16 cellular contexts compared by ENCODE assay signal in the genomic region with DNA sequence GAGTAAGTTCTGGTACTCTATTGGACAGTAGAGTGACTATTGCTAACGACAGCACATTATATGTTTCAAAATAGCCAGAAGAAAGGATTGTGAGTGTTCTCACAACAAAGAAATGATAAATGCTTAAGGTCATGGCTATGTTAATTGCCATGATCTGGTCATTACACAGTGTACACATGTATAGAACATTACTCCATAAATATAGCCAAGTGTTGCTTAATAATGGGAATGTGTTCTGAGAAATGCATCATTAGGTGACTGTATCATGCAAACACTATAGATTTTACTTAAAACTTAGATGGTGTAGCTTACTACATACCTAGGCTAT. TPM values are rescaled to one million over a fixed set of nuclear protein-coding genes. Genes with fewer than 3 reads are reported as not detected.
DNase-seq lines count a peak whose midpoint lies in the region; ATAC-seq and TF ChIP-seq lines count a peak whose summit lies in the region.
"Had no signal": no experiment of that assay in that cellular context is flagged by ENCODE, and none has a peak within 500 bp of the region (broad histone marks: within the 10 kb centered on the region; RNA-seq: fewer than 3 reads in every experiment).

No MANE protein-coding gene starts in this region.

- POLR2A ChIA-PET in WTC11 (lab: Charles Lee): no interaction called here

- no peak for ATAC-seq in WTC11
- no peak for ATAC-seq in stimulated activated memory B cell treated with anti-CD40 and anti-IgM and Interleukin-4, amounts not matched to agents 10 μg/mL and 1 μg/mL and 100 μg/mL, for 72 hours
- ATAC-seq in GM19395 (IDR thresholded peaks at IDR 0.05; ENCODE audit: unreplicated experiment): no peak

- no peaks in the 10 kb centered on the region for H3K9me3 Mint-ChIP-seq in activated naive CD4-positive, alpha-beta T cell treated with anti-CD3 and anti-CD28 coated beads for 36 hours
- no peaks in the 10 kb centered on the region for H3K9me3 Mint-ChIP-seq in WTC11
- H3K9me3 Mint-ChIP-seq in stimulated activated memory B cell treated with anti-CD40 and anti-IgM and Interleukin-4, amounts not matched to agents 10 μg/mL and 1 μg/mL and 100 μg/mL, for 72 hours: no peaks in the 10 kb centered on the region

- TF ChIP-seq CTCF in WTC11 (IDR thresholded peaks at IDR 0.05): no peak
- no peak for TF ChIP-seq CTCF in hepatocyte (IDR thresholded peaks at IDR 0.05; ENCODE audit: poor library complexity)
- TF ChIP-seq CTCF in esophagus squamous epithelium (IDR thresholded peaks at IDR 0.05): no peak

- CTCF ChIA-PET in activated naive CD4-positive, alpha-beta T cell treated with anti-CD3 and anti-CD28 coated beads for 36 hours (lab: Charles Lee): no interaction called here
- CTCF ChIA-PET in WTC11 (lab: Charles Lee): no interaction called here

- peaks cover 76% of the 10 kb centered on the region for H3K4me1 Mint-ChIP-seq in activated naive CD4-positive, alpha-beta T cell treated with anti-CD3 and anti-CD28 coated beads for 36 hours (ENCODE audit: low read depth)
- peaks cover 72% of the 10 kb centered on the region for H3K4me1 Mint-ChIP-seq in WTC11
- H3K4me1 Mint-ChIP-seq in stimulated activated memory B cell treated with anti-CD40 and anti-IgM and Interleukin-4, amounts not matched to agents 10 μg/mL and 1 μg/mL and 100 μg/mL, for 72 hours: peaks cover 74% of the 10 kb centered on the region

- H3K36me3 Mint-ChIP-seq in activated naive CD4-positive, alpha-beta T cell treated with anti-CD3 and anti-CD28 coated beads for 36 hours (ENCODE audit: low read depth): peaks cover 1% of the 10 kb centered on the region
- peaks cover 2% of the 10 kb centered on the region; the same call in 1 of the 2 replicates for H3K36me3 Mint-ChIP-seq in WTC11
- H3K36me3 Mint-ChIP-seq in stimulated activated memory B cell treated with anti-CD40 and anti-IgM and Interleukin-4, amounts not matched to agents 10 μg/mL and 1 μg/mL and 100 μg/mL, for 72 hours: peaks cover 22% of the 10 kb centered on the region

- H2AFZ ChIP-seq in hepatocyte: no peak overlapping the region

- intact Hi-C loops in activated naive CD4-positive, alpha-beta T cell treated with anti-CD3 and anti-CD28 coated beads for 36 hours (cut with micrococcal nuclease): loop anchor here (1.0 kb wide), 1 partner anchor 9 kb away; no protein-coding TSS in a partner anchor
- intact Hi-C loops in esophagus squamous epithelium (cut with DNase I): no loop called here

- H3K4me3 ChIP-seq in hepatocyte (no peak overlapping the region), esophagus squamous epithelium (no peak overlapping the region)

- no peaks in the 10 kb centered on the region for H3K36me3 ChIP-seq in hepatocyte (replicated peaks; ENCODE audit: insufficient read depth, low read depth)
- no peaks in the 10 kb centered on the region for H3K36me3 ChIP-seq in esophagus squamous epithelium

- H3K4me2 ChIP-seq in hepatocyte: no peak overlapping the region

- H4K20me1 ChIP-seq in hepatocyte (ENCODE audit: insufficient read depth, poor library complexity, severe bottlenecking): peaks cover 100% of the 10 kb centered on the region

- WGBS in hepatocyte (ENCODE audit: low lambda C conversion rate, missing lambda C conversion rate): 79% methylated on average over 1 of the region's 1 CpG
- 27 to 64% methylated on average over 1 of the region's 1 CpG for WGBS in esophagus squamous epithelium, 2 donors

- no peaks in the 10 kb centered on the region for H3K9me2 ChIP-seq in hepatocyte (replicated peaks; ENCODE audit: insufficient read depth)

- H3K79me2 ChIP-seq in hepatocyte: peaks cover 100% of the 10 kb centered on the region

- no peaks in the 10 kb centered on the region for H3K9me3 ChIP-seq in hepatocyte (ENCODE audit: low read depth)
- H3K9me3 ChIP-seq in esophagus squamous epithelium: no peaks in the 10 kb centered on the region
- H3K9me3 ChIP-seq: Caco-2 had no signal

- DNase-seq in activated naive CD4-positive, alpha-beta T cell treated with anti-CD3 and anti-CD28 coated beads for 36 hours: no peak
- DNase-seq in activated naive CD4-positive, alpha-beta T cell treated with Interleukin-2 at 50 U/mL for 16 hours: no peak
- DNase-seq in WTC11 (ENCODE audit: low spot score) (no peak), hepatocyte (ENCODE audit: low spot score) (no peak), esophagus squamous epithelium (lab: John Stamatoyannopoulos, UW) (no peak), CD1c-positive myeloid dendritic cell (ENCODE audit: extremely low spot score) (no peak)
- DNase-seq: amygdala; Caco-2; GF-D8; mesendoderm; NCI-H1092 treated with DMSO at 0.1 percent for 48 hours; NCI-H2171 treated with DMSO at 0.1 percent for 48 hours; occipital lobe; stimulated activated CD4-positive, alpha-beta T cell treated with anti-CD3 and anti-CD28 coated beads, Interleukin-4, amount 100 ng/mL, for 24 hours had no signal

- H3K27me3 Mint-ChIP-seq in activated naive CD4-positive, alpha-beta T cell treated with anti-CD3 and anti-CD28 coated beads for 36 hours (ENCODE audit: low read depth): no peaks in the 10 kb centered on the region
- no peaks in the 10 kb centered on the region for H3K27me3 Mint-ChIP-seq in WTC11 (ENCODE audit: low read depth)
- H3K27me3 Mint-ChIP-seq in stimulated activated memory B cell treated with anti-CD40 and anti-IgM and Interleukin-4, amounts not matched to agents 10 μg/mL and 1 μg/mL and 100 μg/mL, for 72 hours: no peaks in the 10 kb centered on the region

- H3K4me3 Mint-ChIP-seq in activated naive CD4-positive, alpha-beta T cell treated with anti-CD3 and anti-CD28 coated beads for 36 hours: no peak overlapping the region
- H3K4me3 Mint-ChIP-seq in WTC11: no peak overlapping the region
- H3K4me3 Mint-ChIP-seq in stimulated activated memory B cell treated with anti-CD40 and anti-IgM and Interleukin-4, amounts not matched to agents 10 μg/mL and 1 μg/mL and 100 μg/mL, for 72 hours: no peak overlapping the region

- H3K4me1 ChIP-seq in hepatocyte (ENCODE audit: insufficient read depth): peaks cover 25% of the 10 kb centered on the region
- peaks cover 5 to 89% (median 49%) of the 10 kb centered on the region in 3 donors for H3K4me1 ChIP-seq in esophagus squamous epithelium

- H3K27me3 ChIP-seq in hepatocyte (no peaks in the 10 kb centered on the region), esophagus squamous epithelium (no peaks in the 10 kb centered on the region)

- peak overlapping the region; percentile 5 for H3K27ac Mint-ChIP-seq in activated naive CD4-positive, alpha-beta T cell treated with anti-CD3 and anti-CD28 coated beads for 36 hours
- H3K27ac Mint-ChIP-seq in WTC11: peak overlapping the region; percentile 61; the same call in 1 of the 2 replicates
- peak overlapping the region; percentile 58 for H3K27ac Mint-ChIP-seq in stimulated activated memory B cell treated with anti-CD40 and anti-IgM and Interleukin-4, amounts not matched to agents 10 μg/mL and 1 μg/mL and 100 μg/mL, for 72 hours

- H3K27ac ChIP-seq in hepatocyte: peak overlapping the region; percentile 2
- no peak overlapping the region for H3K27ac ChIP-seq in esophagus squamous epithelium

- TF ChIP-seq POLR2A in esophagus squamous epithelium (IDR thresholded peaks at IDR 0.05): no peak

TF ChIP-seq in WTC11, 78 proteins besides CTCF, POLR2A, EP300 and RAD21 (continues in another document):
- TF ChIP-seq, protein P1, sequence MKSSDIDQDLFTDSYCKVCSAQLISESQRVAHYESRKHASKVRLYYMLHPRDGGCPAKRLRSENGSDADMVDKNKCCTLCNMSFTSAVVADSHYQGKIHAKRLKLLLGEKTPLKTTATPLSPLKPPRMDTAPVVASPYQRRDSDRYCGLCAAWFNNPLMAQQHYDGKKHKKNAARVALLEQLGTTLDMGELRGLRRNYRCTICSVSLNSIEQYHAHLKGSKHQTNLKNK (CRISPR knock-in tag; IDR thresholded peaks at IDR 0.05): no peak
- TF ChIP-seq TEAD1 (CRISPR knock-in tag; IDR thresholded peaks at IDR 0.05) (no peak), MYBL2 (CRISPR knock-in tag; IDR thresholded peaks at IDR 0.05) (no peak), GABPB1 (CRISPR knock-in tag; IDR thresholded peaks at IDR 0.05) (no peak), ESRRA (CRISPR knock-in tag; IDR thresholded peaks at IDR 0.05; ENCODE audit: borderline replicate concordance) (no peak), ZNF219 (CRISPR knock-in tag; IDR thresholded peaks at IDR 0.05; ENCODE audit: borderline replicate concordance) (no peak)
- TF ChIP-seq, protein P2, sequence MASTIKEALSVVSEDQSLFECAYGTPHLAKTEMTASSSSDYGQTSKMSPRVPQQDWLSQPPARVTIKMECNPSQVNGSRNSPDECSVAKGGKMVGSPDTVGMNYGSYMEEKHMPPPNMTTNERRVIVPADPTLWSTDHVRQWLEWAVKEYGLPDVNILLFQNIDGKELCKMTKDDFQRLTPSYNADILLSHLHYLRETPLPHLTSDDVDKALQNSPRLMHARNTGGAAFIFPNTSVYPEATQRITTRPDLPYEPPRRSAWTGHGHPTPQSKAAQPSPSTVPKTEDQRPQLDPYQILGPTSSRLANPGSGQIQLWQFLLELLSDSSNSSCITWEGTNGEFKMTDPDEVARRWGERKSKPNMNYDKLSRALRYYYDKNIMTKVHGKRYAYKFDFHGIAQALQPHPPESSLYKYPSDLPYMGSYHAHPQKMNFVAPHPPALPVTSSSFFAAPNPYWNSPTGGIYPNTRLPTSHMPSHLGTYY (CRISPR knock-in tag; IDR thresholded peaks at IDR 0.05): no peak
- TF ChIP-seq, protein P3, sequence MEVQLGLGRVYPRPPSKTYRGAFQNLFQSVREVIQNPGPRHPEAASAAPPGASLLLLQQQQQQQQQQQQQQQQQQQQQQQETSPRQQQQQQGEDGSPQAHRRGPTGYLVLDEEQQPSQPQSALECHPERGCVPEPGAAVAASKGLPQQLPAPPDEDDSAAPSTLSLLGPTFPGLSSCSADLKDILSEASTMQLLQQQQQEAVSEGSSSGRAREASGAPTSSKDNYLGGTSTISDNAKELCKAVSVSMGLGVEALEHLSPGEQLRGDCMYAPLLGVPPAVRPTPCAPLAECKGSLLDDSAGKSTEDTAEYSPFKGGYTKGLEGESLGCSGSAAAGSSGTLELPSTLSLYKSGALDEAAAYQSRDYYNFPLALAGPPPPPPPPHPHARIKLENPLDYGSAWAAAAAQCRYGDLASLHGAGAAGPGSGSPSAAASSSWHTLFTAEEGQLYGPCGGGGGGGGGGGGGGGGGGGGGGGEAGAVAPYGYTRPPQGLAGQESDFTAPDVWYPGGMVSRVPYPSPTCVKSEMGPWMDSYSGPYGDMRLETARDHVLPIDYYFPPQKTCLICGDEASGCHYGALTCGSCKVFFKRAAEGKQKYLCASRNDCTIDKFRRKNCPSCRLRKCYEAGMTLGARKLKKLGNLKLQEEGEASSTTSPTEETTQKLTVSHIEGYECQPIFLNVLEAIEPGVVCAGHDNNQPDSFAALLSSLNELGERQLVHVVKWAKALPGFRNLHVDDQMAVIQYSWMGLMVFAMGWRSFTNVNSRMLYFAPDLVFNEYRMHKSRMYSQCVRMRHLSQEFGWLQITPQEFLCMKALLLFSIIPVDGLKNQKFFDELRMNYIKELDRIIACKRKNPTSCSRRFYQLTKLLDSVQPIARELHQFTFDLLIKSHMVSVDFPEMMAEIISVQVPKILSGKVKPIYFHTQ (CRISPR knock-in tag; IDR thresholded peaks at IDR 0.05): no peak

RNA-seq across cellular contexts. Expression of a gene that starts 19.6 kb away (rescaled TPM):
- 10 to 100 TPM; 29.4 to 33.5 TPM for total RNA-seq in activated naive CD4-positive, alpha-beta T cell treated with anti-CD3 and anti-CD28 coated beads for 36 hours
- 22.2 to 23.1 TPM (median 22.5 TPM) in 3 replicates for total RNA-seq in WTC11 (2021)
- 31.4 and 36.3 TPM in 2 replicates for total RNA-seq in hepatocyte
- 19.4 and 19.8 TPM in 2 replicates for polyA plus RNA-seq in hepatocyte
- total RNA-seq in esophagus squamous epithelium: 10 to 100 TPM; 12.3 to 31.7 (median 21.7) TPM

Comparison
In these comparisons a context has a peak if more than half of its experiments do, and no peak if none do; other contexts are left out.
1. H3K27ac Mint-ChIP-seq: peak in every context shown above with its lines; median percentile 61 in WTC11; 58 in stimulated activated memory B cell treated with anti-CD40 and anti-IgM and Interleukin-4, amounts not matched to agents 10 μg/mL and 1 μg/mL and 100 μg/mL, for 72 hours; 5 in activated naive CD4-positive, alpha-beta T cell treated with anti-CD3 and anti-CD28 coated beads for 36 hours.